Comparison of ENCODE assay signal across 8 cellular contexts in genomic region chr16:53549970-53550406, GRCh38.
DNase-seq lines count a peak whose midpoint lies in the region; ATAC-seq lines count a peak whose summit lies in the region.

No MANE protein-coding gene starts in this region.

- peak; percentile 56 to 71 for DNase-seq in AML-193 (lab: John Stamatoyannopoulos, UW)
- DNase-seq in NCI-H524 treated with DMSO at 0.1 percent for 48 hours (lab: John Stamatoyannopoulos, UW), result peak; percentile 54
- peak; percentile 43 for DNase-seq in activated CD4-positive, alpha-beta T cell treated with anti-CD3 and anti-CD28 coated beads, Interleukin-2, amount 50 U/mL, for 1 hour
- peak; percentile 38 for DNase-seq in effector CD4-positive, alpha-beta T cell
- DNase-seq in medulla oblongata (ENCODE audit: extremely low spot score), result peak; percentile 79
- DNase-seq in stimulated activated CD8-positive, alpha-beta memory T cell treated with anti-CD3 and anti-CD28 coated beads, Interleukin-15, amount 100 ng/mL, for 24 hours (ENCODE audit: low read depth), result peak; percentile 22

- peak; percentile 80 for ATAC-seq in GM18870 (IDR thresholded peaks at IDR 0.05; ENCODE audit: unreplicated experiment)
- peak; percentile 85 for ATAC-seq in HG03378 (IDR thresholded peaks at IDR 0.05; ENCODE audit: unreplicated experiment)

Comparison
In these comparisons a context has a peak if more than half of its experiments do, and no peak if none do; other contexts are left out.
1. Peak in every context shown above with its lines: DNase-seq and ATAC-seq.
2. DNase-seq: peak in every context shown above with its lines; median percentile 79 in medulla oblongata; 64 in AML-193; 54 in NCI-H524 treated with DMSO at 0.1 percent for 48 hours; 43 in activated CD4-positive, alpha-beta T cell treated with anti-CD3 and anti-CD28 coated beads, Interleukin-2, amount 50 U/mL, for 1 hour; 38 in effector CD4-positive, alpha-beta T cell; 22 in stimulated activated CD8-positive, alpha-beta memory T cell treated with anti-CD3 and anti-CD28 coated beads, Interleukin-15, amount 100 ng/mL, for 24 hours.